In the genomic region with DNA sequence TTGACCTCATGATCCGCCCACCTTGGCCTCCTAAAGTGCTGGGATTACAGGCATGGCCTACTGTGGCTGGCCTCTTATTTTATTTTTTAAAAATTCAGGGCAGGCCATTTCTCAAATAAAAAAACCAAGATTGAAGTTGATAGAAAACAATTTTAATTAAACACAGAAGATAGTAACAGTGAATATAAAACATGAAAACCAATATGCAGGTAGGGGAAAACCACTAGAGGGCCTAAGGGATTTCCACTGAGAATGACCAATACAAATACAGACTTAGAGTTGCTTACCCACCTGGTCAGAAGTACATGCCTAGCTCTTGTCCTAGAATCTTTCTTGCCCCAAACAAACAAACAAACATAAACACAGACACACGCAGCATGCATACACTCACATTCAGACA, we compare ENCODE assay signal across 8 cellular contexts. TPM values are rescaled to one million over a fixed set of nuclear protein-coding genes. Genes with fewer than 3 reads are reported as not detected.
DNase-seq lines count a peak whose midpoint lies in the region; ATAC-seq and TF ChIP-seq lines count a peak whose summit lies in the region.

No MANE protein-coding gene starts in this region.

- no peak overlapping the region for H3K27ac ChIP-seq in hepatocyte

- H3K4me3 Mint-ChIP-seq in immature natural killer cell = no peak overlapping the region

- in situ Hi-C loops in GM13976 (cut with MboI; ENCODE audit: low sequenced_read_pairs, unreplicated experiment) (no loop called here), SK-MEL-5 (cut with HindIII; ENCODE audit: low pct_unique_long_range_greater_than_20kb, low sequenced_read_pairs) (no loop called here)

- H3K9me2 ChIP-seq in hepatocyte (replicated peaks; ENCODE audit: insufficient read depth) = no peaks in the 10 kb centered on the region

- H3K4me1 Mint-ChIP-seq in immature natural killer cell = peaks cover 35 to 42% of the 10 kb centered on the region in 2 donors

- peaks cover 12% of the 10 kb centered on the region for H4K20me1 ChIP-seq in hepatocyte (ENCODE audit: insufficient read depth, poor library complexity, severe bottlenecking)

- ATAC-seq in GM21528 (IDR thresholded peaks at IDR 0.05; ENCODE audit: low FRiP score, unreplicated experiment) = no peak

- H3K27ac Mint-ChIP-seq in immature natural killer cell = no peak overlapping the region

- no peak overlapping the region for H2AFZ ChIP-seq in hepatocyte

- no peaks in the 10 kb centered on the region for H3K36me3 Mint-ChIP-seq in immature natural killer cell

- 78% methylated on average over 2 of the region's 2 CpGs for WGBS in hepatocyte (ENCODE audit: low lambda C conversion rate, missing lambda C conversion rate)

- no peak overlapping the region for H3K4me2 ChIP-seq in hepatocyte

- no peaks in the 10 kb centered on the region for H3K9me3 Mint-ChIP-seq in immature natural killer cell

- H3K4me3 ChIP-seq in hepatocyte = no peak overlapping the region

- H3K27me3 ChIP-seq in hepatocyte = peaks cover 11% of the 10 kb centered on the region

- TF ChIP-seq CTCF in GM13976 (IDR thresholded peaks at IDR 0.05; ENCODE audit: borderline replicate concordance, control extremely low read depth, extremely low read depth, insufficient read depth, missing control alignments) (no peak), hepatocyte (IDR thresholded peaks at IDR 0.05; ENCODE audit: poor library complexity) (peak; percentile 34)

- peak; percentile 21 for DNase-seq in AG08395 (ENCODE audit: low spot score)
- DNase-seq in GM13976 (ENCODE audit: low spot score) = peak; percentile 43
- peak; percentile 49 for DNase-seq in SK-MEL-5 (ENCODE audit: low read depth, low spot score)
- no peak for DNase-seq in hepatocyte (ENCODE audit: low spot score)
- no peak for DNase-seq in immature natural killer cell
- no peak for DNase-seq in D341Med (ENCODE audit: low spot score)
- DNase-seq in COLO668 (lab: John Stamatoyannopoulos, UW; ENCODE audit: unreplicated experiment) = no peak

- H3K9me3 ChIP-seq in hepatocyte (ENCODE audit: low read depth) = no peaks in the 10 kb centered on the region

- peaks cover 12% of the 10 kb centered on the region for H3K4me1 ChIP-seq in hepatocyte (ENCODE audit: insufficient read depth)

- no peaks in the 10 kb centered on the region for H3K36me3 ChIP-seq in hepatocyte (replicated peaks; ENCODE audit: insufficient read depth, low read depth)

- peaks cover 6 to 16% (median 6%) of the 10 kb centered on the region in 3 donors for H3K27me3 Mint-ChIP-seq in immature natural killer cell (ENCODE audit: low read depth in 3 of 3)

- peaks cover 30% of the 10 kb centered on the region for H3K79me2 ChIP-seq in hepatocyte

RNA-seq across cellular contexts. Expression of gene RTCB, which starts 1.7 kb away (rescaled TPM):
- total RNA-seq in SK-MEL-5 (2014; rRNA removed; shearing (Covaris generic)) = 188 and 212 TPM in 2 replicates
- polyA plus RNA-seq in SK-MEL-5 (2015; cell fraction: cytosol; rRNA removed) = 124 and 140 TPM in 2 replicates
- 94.4 and 118 TPM in 2 replicates for polyA plus RNA-seq in SK-MEL-5 (2015; cell fraction: nucleus; rRNA removed)
- 95.6 and 104 TPM in 2 replicates for total RNA-seq in hepatocyte
- 80.3 and 83.6 TPM in 2 replicates for polyA plus RNA-seq in hepatocyte
- polyA plus RNA-seq in immature natural killer cell = 100 to 1,000 TPM; 110 to 189 (median 115) TPM

RNA-seq across cellular contexts. Expression of gene BPIFC, which starts 50.5 kb away (rescaled TPM):
- total RNA-seq in SK-MEL-5 (2014; rRNA removed; shearing (Covaris generic)) = not detected in 2 replicates
- polyA plus RNA-seq in SK-MEL-5 (2015; cell fraction: cytosol; rRNA removed) = 0.05 and 0.08 TPM in 2 replicates
- not detected in 2 replicates for polyA plus RNA-seq in SK-MEL-5 (2015; cell fraction: nucleus; rRNA removed)
- not detected in 2 replicates for total RNA-seq in hepatocyte
- polyA plus RNA-seq in hepatocyte = not detected in 2 replicates
- not detected for polyA plus RNA-seq in immature natural killer cell

RNA-seq across cellular contexts. Expression of gene RFPL3, which starts 56.0 kb away (rescaled TPM):
- not detected in 2 replicates for total RNA-seq in SK-MEL-5 (2014; rRNA removed; shearing (Covaris generic))
- not detected in 2 replicates for polyA plus RNA-seq in SK-MEL-5 (2015; cell fraction: cytosol; rRNA removed)
- not detected in 2 replicates for polyA plus RNA-seq in SK-MEL-5 (2015; cell fraction: nucleus; rRNA removed)
- total RNA-seq in hepatocyte = not detected in 2 replicates
- polyA plus RNA-seq in hepatocyte = not detected in 2 replicates
- polyA plus RNA-seq in immature natural killer cell = not detected

Comparison
In these comparisons a context has a peak if more than half of its experiments do, and no peak if none do; other contexts are left out.
1. DNase-seq: peak in AG08395 (single experiment), GM13976 (single experiment) and SK-MEL-5 (single experiment); none in hepatocyte (single experiment), immature natural killer cell (0 of 3), D341Med (single experiment) and COLO668 (single experiment).